12 cellular contexts compared by ENCODE assay signal in genomic region chr6:31615748-31616147, GRCh38. TPM values are rescaled to one million over a fixed set of nuclear protein-coding genes. Genes with fewer than 3 reads are reported as not detected.
DNase-seq lines count a peak whose midpoint lies in the region; ATAC-seq and TF ChIP-seq lines count a peak whose summit lies in the region.
"Had no signal": no experiment of that assay in that cellular context is flagged by ENCODE, and none has a peak within 500 bp of the region (broad histone marks: within the 10 kb centered on the region; RNA-seq: fewer than 3 reads in every experiment).

No MANE protein-coding gene starts in this region.

- TF ChIP-seq CTCF in H9 (conservative IDR thresholded peaks at IDR 0.05) = no peak
- TF ChIP-seq CTCF in dorsolateral prefrontal cortex (IDR thresholded peaks at IDR 0.05 in 54 of 56, conservative IDR thresholded peaks at IDR 0.05 in 2 of 56; ENCODE audit: low read depth in 1 of 56, partially characterized antibody in 56 of 56) = no peak

- H3K56ac ChIP-seq in H9 (ENCODE audit: insufficient read length, low read depth, low read length) = no peak overlapping the region

- no peaks in the 10 kb centered on the region for H3K9me3 ChIP-seq in H9 (ENCODE audit: control insufficient read depth, low read depth, low read length)
- no peaks in the 10 kb centered on the region for H3K9me3 ChIP-seq in SK-N-MC (ENCODE audit: low read depth, low read length)

- no peak overlapping the region for H2BK12ac ChIP-seq in H9 (ENCODE audit: insufficient read length, low read depth, low read length)

- H2BK5ac ChIP-seq in H9 (ENCODE audit: insufficient read length, low read length) = no peak overlapping the region

- H3K27ac Mint-ChIP-seq in H9 = peak overlapping the region in 2 of 3 experiments; percentile 34 to 94; a peak in 4 of 7 replicates

- no peaks in the 10 kb centered on the region for H3K36me3 ChIP-seq in SK-N-MC (ENCODE audit: insufficient read depth, low read length)

- H2BK20ac ChIP-seq in H9 (ENCODE audit: low read depth, low read length, poor library complexity, severe bottlenecking) = no peak overlapping the region

- H3K4me1 ChIP-seq in H9 (ENCODE audit: insufficient read depth, low read length) = peaks cover 14% of the 10 kb centered on the region; the same call in 1 of the 2 replicates

- no peak overlapping the region for H4K8ac ChIP-seq in H9 (replicated peaks; ENCODE audit: insufficient read length, low read depth, low read length)

- H3K9ac ChIP-seq in H9 (ENCODE audit: extremely low read depth, insufficient read length, low read length) = no peak overlapping the region
- no peak overlapping the region for H3K9ac ChIP-seq in SK-N-MC (ENCODE audit: insufficient read length)

- H3K4me3 ChIP-seq in SK-N-MC (no peak overlapping the region), dorsolateral prefrontal cortex (peak overlapping the region in 39 of 59 donors; percentile 2 to 55 (median 32))

- no peak overlapping the region for H3K14ac ChIP-seq in H9 (ENCODE audit: insufficient read depth, low read length)

- H2AK5ac ChIP-seq in H9 (ENCODE audit: insufficient read length, low read length) = no peak overlapping the region

- H3K4me3 Mint-ChIP-seq in H9 = peak overlapping the region in 1 of 2 experiments; percentile 29; a peak in 1 of 5 replicates

- intact Hi-C loops in dorsolateral prefrontal cortex (cut with DNase I) = no loop called here

- H3K4ac ChIP-seq in H9 (ENCODE audit: low read depth, low read length) = no peak overlapping the region

- H3K4me1 Mint-ChIP-seq in H9 = peaks cover 19 to 26% of the 10 kb centered on the region in 2 experiments

- H2AFZ ChIP-seq in H9 (ENCODE audit: low read length) = no peak overlapping the region

- no peaks in the 10 kb centered on the region for H4K20me1 ChIP-seq in H9 (ENCODE audit: control insufficient read depth, insufficient read depth, insufficient read length)

- no CpG with 5 or more reads among the region's 7 CpGs for WGBS in H9 (ENCODE audit: extremely low coverage, insufficient read length, low lambda C conversion rate)

- H3T11ph ChIP-seq in H9 (ENCODE audit: low read length) = no peak overlapping the region

- no peak overlapping the region for H2BK15ac ChIP-seq in H9 (ENCODE audit: low read depth, low read length)

- no peaks in the 10 kb centered on the region for H3K27me3 Mint-ChIP-seq in H9 (ENCODE audit: low read depth)

- H3K79me1 ChIP-seq in H9 (ENCODE audit: insufficient read depth, low read depth, low read length, poor library complexity, severe bottlenecking) = no peaks in the 10 kb centered on the region

- H3K9me3 Mint-ChIP-seq in H9 = no peaks in the 10 kb centered on the region

- H3K27ac ChIP-seq in H9 (ENCODE audit: insufficient read length, low read depth, low read length) = no peak overlapping the region
- peak overlapping the region; percentile 63; the same call in 1 of the 2 replicates for H3K27ac ChIP-seq in SK-N-MC
- peak overlapping the region in 28 of 59 donors; percentile 11 to 79 (median 42) for H3K27ac ChIP-seq in dorsolateral prefrontal cortex

- H3K27me3 ChIP-seq in H9 (ENCODE audit: insufficient read depth, low read length) (no peaks in the 10 kb centered on the region), dorsolateral prefrontal cortex (no peaks in the 10 kb centered on the region)

- no peaks in the 10 kb centered on the region for H3K23me2 ChIP-seq in H9 (ENCODE audit: insufficient read length, low read depth, low read length, poor library complexity, severe bottlenecking)

- peak overlapping the region; percentile 72 for H3K18ac ChIP-seq in H9 (ENCODE audit: insufficient read length, low read depth, low read length)

- DNase-seq in H9 (no peak), SK-N-MC (ENCODE audit: low read depth, low spot score) (no peak), dorsolateral prefrontal cortex (no peak), hepatic stellate cell (ENCODE audit: low spot score) (no peak), putamen (ENCODE audit: low spot score) (no peak)
- DNase-seq in stimulated activated CD8-positive, alpha-beta memory T cell treated with anti-CD3 and anti-CD28 coated beads, Interleukin-7, amount 100 ng/mL, for 24 hours (ENCODE audit: low read depth) = peak; percentile 18
- DNase-seq: effector memory CD4-positive, alpha-beta T cell; NCI-H2029 treated with DMSO at 0.1 percent for 48 hours had no signal

- no peak overlapping the region for H3K23ac ChIP-seq in H9 (ENCODE audit: insufficient read length, low read depth, low read length)

- no peak overlapping the region for H4K91ac ChIP-seq in H9 (ENCODE audit: insufficient read length, low read depth, low read length)

- ATAC-seq in HG02870 (IDR thresholded peaks at IDR 0.05; ENCODE audit: unreplicated experiment) (no peak), GM19023 (IDR thresholded peaks at IDR 0.05; ENCODE audit: unreplicated experiment) (no peak)
- ATAC-seq: activated CD4-positive, CD25-positive, alpha-beta regulatory T cell treated with anti-CD3 and anti-CD28 coated beads, Interleukin-2, amount 50 U/mL, for 24 hours had no signal

- H2BK120ac ChIP-seq in H9 (ENCODE audit: low read depth, low read length, poor library complexity, severe bottlenecking) = no peak overlapping the region

- no peak overlapping the region for H3K4me2 ChIP-seq in H9 (ENCODE audit: insufficient read depth, insufficient read length, low read length)

- H4K5ac ChIP-seq in H9 (ENCODE audit: insufficient read length, low read depth, low read length) = no peak overlapping the region

- H3K79me2 ChIP-seq in H9 (ENCODE audit: insufficient read depth, low read length) = no peaks in the 10 kb centered on the region

- no peaks in the 10 kb centered on the region; a peak in 1 of 7 replicates for H3K36me3 Mint-ChIP-seq in H9 (ENCODE audit: insufficient read depth in 1 of 3, low read depth in 3 of 3)

RNA-seq across cellular contexts. Expression of gene AIF1, which starts 0.7 kb away (rescaled TPM):
- total RNA-seq in H9 (2021) (3.2 and 4.2 TPM in 2 replicates), dorsolateral prefrontal cortex (10 to 100 TPM in 90 of 120 experiments, 1 to 10 TPM in 30; 1.8 to 89.3 (median 13.8) TPM)
- total RNA-seq: lung microvascular endothelial cell had no signal

RNA-seq across cellular contexts. Expression of gene PRRC2A, which starts 4.8 kb away (rescaled TPM):
- 381 and 383 TPM in 2 replicates for total RNA-seq in H9 (2021)
- 100 to 1,000 TPM; 158 to 273 (median 188) TPM for total RNA-seq in dorsolateral prefrontal cortex

RNA-seq across cellular contexts. Expression of gene NCR3, which starts 22.9 kb away (rescaled TPM):
- 0.55 and 0.64 TPM in 2 replicates for total RNA-seq in H9 (2021)
- 1 to 10 TPM in 4 of 120 experiments, under 1 TPM in 3, not detected in 113; 0.69 to 1.9 (median 1.1) TPM for total RNA-seq in dorsolateral prefrontal cortex
- total RNA-seq: lung microvascular endothelial cell had no signal

RNA-seq across cellular contexts. Expression of gene LST1, which starts 29.7 kb away (rescaled TPM):
- total RNA-seq in H9 (2021) (not detected in 2 replicates), dorsolateral prefrontal cortex (10 to 100 TPM in 51 of 120 experiments, 1 to 10 TPM in 69; 2.0 to 32.2 (median 9.3) TPM)
- total RNA-seq: lung microvascular endothelial cell had no signal

RNA-seq across cellular contexts. Expression of gene LTB, which starts 33.5 kb away (rescaled TPM):
- total RNA-seq in H9 (2021) = not detected in 2 replicates
- total RNA-seq in dorsolateral prefrontal cortex = 1 to 10 TPM in 33 of 120 experiments, under 1 TPM in 37, not detected in 50; 0.36 to 2.6 (median 0.98) TPM
